Comparison of ENCODE assay signal across 18 cellular contexts in the genomic region with DNA sequence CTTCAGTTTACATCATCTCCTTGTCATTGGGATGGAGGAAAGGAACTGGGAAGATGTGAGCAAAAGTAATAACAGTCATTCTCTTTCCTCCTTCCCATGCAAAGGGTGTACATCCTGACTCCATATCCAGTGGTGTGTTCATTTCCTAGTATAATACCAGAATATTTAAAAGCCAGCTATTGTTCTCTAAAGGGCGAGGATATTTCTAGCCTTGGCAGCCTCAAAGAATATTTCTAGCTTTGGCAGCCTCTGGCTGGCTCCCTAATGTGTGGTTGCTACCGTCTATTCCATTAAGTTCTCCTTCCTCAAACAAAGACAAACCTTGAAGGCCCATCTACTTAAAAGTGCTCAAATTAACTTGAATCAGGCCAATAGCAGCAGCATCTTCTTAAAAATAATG.
DNase-seq lines count a peak whose midpoint lies in the region; ATAC-seq and TF ChIP-seq lines count a peak whose summit lies in the region.
"Had no signal": no experiment of that assay in that cellular context is flagged by ENCODE, and none has a peak within 500 bp of the region (broad histone marks: within the 10 kb centered on the region; RNA-seq: fewer than 3 reads in every experiment).

No MANE protein-coding gene starts in this region.

- H3K4me3 ChIP-seq in left ventricle myocardium inferior (no peak overlapping the region), fibroblast of the aortic adventitia (ENCODE audit: low read depth, low read length) (no peak overlapping the region), vagina (no peak overlapping the region)
- H3K4me3 ChIP-seq: GM23338 had no signal

- TF ChIP-seq CTCF in left ventricle myocardium inferior (IDR thresholded peaks at IDR 0.05; ENCODE audit: borderline replicate concordance) (no peak), fibroblast of the aortic adventitia (IDR thresholded peaks at IDR 0.05; ENCODE audit: insufficient read depth, low read length) (no peak), vagina (IDR thresholded peaks at IDR 0.05) (no peak)

- H3K9me3 ChIP-seq in left ventricle myocardium inferior (replicated peaks) (no peaks in the 10 kb centered on the region), vagina (no peaks in the 10 kb centered on the region)

- ATAC-seq in activated CD4-positive, alpha-beta T cell treated with anti-CD3 and anti-CD28 coated beads for 36 hours = no peak
- ATAC-seq in Right ventricle myocardium inferior (no peak), GM18873 (IDR thresholded peaks at IDR 0.05; ENCODE audit: low FRiP score, unreplicated experiment) (no peak)
- ATAC-seq: HCT116, Panc1 had no signal

- intact Hi-C loops in activated CD4-positive, alpha-beta T cell treated with anti-CD3 and anti-CD28 coated beads for 36 hours (cut with DNase I, micrococcal nuclease) = no loop called here
- intact Hi-C loops in left ventricle myocardium inferior (cut with micrococcal nuclease) (no loop called here), Right ventricle myocardium inferior (cut with DNase I) (no loop called here), vagina (cut with DNase I) (no loop called here)

- CTCF ChIA-PET in activated CD4-positive, alpha-beta T cell treated with anti-CD3 and anti-CD28 coated beads for 36 hours (lab: Charles Lee) = interaction anchor here (0.6 kb wide), 1 partner anchor 11 kb away, joined by 3 read pairs; no protein-coding TSS in a partner anchor

- peaks cover 1% of the 10 kb centered on the region for H3K9me3 Mint-ChIP-seq in activated CD4-positive, alpha-beta T cell treated with anti-CD3 and anti-CD28 coated beads for 36 hours (ENCODE audit: low read depth)
- H3K9me3 Mint-ChIP-seq: CD4-positive, alpha-beta T cell; GM23338 had no signal

- H3K4me1 ChIP-seq in left ventricle myocardium inferior (peaks cover 30% of the 10 kb centered on the region), vagina (peaks cover 8% of the 10 kb centered on the region)

- H3K4me3 Mint-ChIP-seq in activated CD4-positive, alpha-beta T cell treated with anti-CD3 and anti-CD28 coated beads for 36 hours = no peak overlapping the region
- H3K4me3 Mint-ChIP-seq: B cell; CD4-positive, alpha-beta T cell; GM23338 had no signal

- no peaks in the 10 kb centered on the region for H3K27me3 Mint-ChIP-seq in activated CD4-positive, alpha-beta T cell treated with anti-CD3 and anti-CD28 coated beads for 36 hours
- H3K27me3 Mint-ChIP-seq: B cell; CD4-positive, alpha-beta T cell had no signal

- H3K27me3 ChIP-seq in left ventricle myocardium inferior (ENCODE audit: low read depth) (no peaks in the 10 kb centered on the region), vagina (no peaks in the 10 kb centered on the region)

- POLR2A ChIA-PET in activated CD4-positive, alpha-beta T cell treated with anti-CD3 and anti-CD28 coated beads for 36 hours (lab: Charles Lee) = no interaction called here

- peak overlapping the region; percentile 2 for H3K27ac Mint-ChIP-seq in activated CD4-positive, alpha-beta T cell treated with anti-CD3 and anti-CD28 coated beads for 36 hours
- H3K27ac Mint-ChIP-seq: B cell, GM23338 had no signal

- no peak for DNase-seq in activated CD4-positive, alpha-beta T cell treated with anti-CD3 and anti-CD28 coated beads for 36 hours
- DNase-seq in activated CD4-positive, alpha-beta T cell treated with anti-CD3 and anti-CD28 coated beads, Interleukin-2, amount 50 U/mL, for 48 hours = no peak
- DNase-seq in left ventricle myocardium inferior = no peak
- DNase-seq in Right ventricle myocardium inferior (ENCODE audit: missing footprints) = no peak
- peak; percentile 36 for DNase-seq in fibroblast of the aortic adventitia (ENCODE audit: low read depth)
- no peak for DNase-seq in vagina (ENCODE audit: extremely low spot score in 2 of 2)
- no peak for DNase-seq in GOT3 (lab: John Stamatoyannopoulos, UW)
- DNase-seq: CD4-positive, alpha-beta T cell; GF-D8; NCI-H1694 treated with DMSO at 0.1 percent for 48 hours had no signal

- H3K27ac ChIP-seq in left ventricle myocardium inferior (replicated peaks) = peak overlapping the region; percentile 38
- H3K27ac ChIP-seq in vagina = peak overlapping the region; percentile 33
- H3K27ac ChIP-seq: 22Rv1, HL-60, KMS-11 had no signal

- no peak for TF ChIP-seq POLR2A in vagina (IDR thresholded peaks at IDR 0.05)

- H3K36me3 Mint-ChIP-seq in activated CD4-positive, alpha-beta T cell treated with anti-CD3 and anti-CD28 coated beads for 36 hours (ENCODE audit: low read depth) = no peaks in the 10 kb centered on the region

- H3K36me3 ChIP-seq in left ventricle myocardium inferior (no peaks in the 10 kb centered on the region), vagina (no peaks in the 10 kb centered on the region)

- H3K4me1 Mint-ChIP-seq in activated CD4-positive, alpha-beta T cell treated with anti-CD3 and anti-CD28 coated beads for 36 hours = peaks cover 52% of the 10 kb centered on the region
